ENCODE assay signal across 7 cellular contexts in the genomic region with DNA sequence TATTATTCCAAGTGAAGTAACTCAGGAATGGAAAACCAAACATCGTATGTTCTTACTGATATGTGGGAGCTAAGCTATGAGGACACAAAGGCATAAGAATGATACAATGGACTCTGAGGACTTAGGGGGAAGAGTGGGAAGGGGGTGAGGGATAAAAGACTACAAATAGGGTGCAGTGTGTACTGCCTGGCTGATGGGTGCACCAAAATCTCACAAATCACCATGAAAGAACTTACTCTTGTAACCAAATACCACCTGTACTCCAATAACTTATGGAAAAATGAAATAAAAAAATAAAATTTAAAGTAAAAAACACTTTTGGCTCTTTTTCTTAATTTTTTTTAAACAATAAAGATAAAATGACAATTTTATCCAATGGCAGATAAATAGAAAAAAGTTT. TPM values are rescaled to one million over a fixed set of nuclear protein-coding genes. Genes with fewer than 3 reads are reported as not detected.
"Had no signal": no experiment of that assay in that cellular context is flagged by ENCODE, and none has a peak within 500 bp of the region (broad histone marks: within the 10 kb centered on the region; RNA-seq: fewer than 3 reads in every experiment).

No MANE protein-coding gene starts in this region.

RNA-seq across cellular contexts. Expression of a gene that starts 59.5 kb away (rescaled TPM):
- total RNA-seq: activated naive CD4-positive, alpha-beta T cell treated with anti-CD3 and anti-CD28 coated beads, Interleukin-2, amount 50 U/mL, for 72 hours; ascending aorta; body of pancreas; bronchial epithelial cell; LHCN-M2; SJSA1; WTC11 had no signal
